1 cellular context compared by ENCODE assay signal in the genomic region with DNA sequence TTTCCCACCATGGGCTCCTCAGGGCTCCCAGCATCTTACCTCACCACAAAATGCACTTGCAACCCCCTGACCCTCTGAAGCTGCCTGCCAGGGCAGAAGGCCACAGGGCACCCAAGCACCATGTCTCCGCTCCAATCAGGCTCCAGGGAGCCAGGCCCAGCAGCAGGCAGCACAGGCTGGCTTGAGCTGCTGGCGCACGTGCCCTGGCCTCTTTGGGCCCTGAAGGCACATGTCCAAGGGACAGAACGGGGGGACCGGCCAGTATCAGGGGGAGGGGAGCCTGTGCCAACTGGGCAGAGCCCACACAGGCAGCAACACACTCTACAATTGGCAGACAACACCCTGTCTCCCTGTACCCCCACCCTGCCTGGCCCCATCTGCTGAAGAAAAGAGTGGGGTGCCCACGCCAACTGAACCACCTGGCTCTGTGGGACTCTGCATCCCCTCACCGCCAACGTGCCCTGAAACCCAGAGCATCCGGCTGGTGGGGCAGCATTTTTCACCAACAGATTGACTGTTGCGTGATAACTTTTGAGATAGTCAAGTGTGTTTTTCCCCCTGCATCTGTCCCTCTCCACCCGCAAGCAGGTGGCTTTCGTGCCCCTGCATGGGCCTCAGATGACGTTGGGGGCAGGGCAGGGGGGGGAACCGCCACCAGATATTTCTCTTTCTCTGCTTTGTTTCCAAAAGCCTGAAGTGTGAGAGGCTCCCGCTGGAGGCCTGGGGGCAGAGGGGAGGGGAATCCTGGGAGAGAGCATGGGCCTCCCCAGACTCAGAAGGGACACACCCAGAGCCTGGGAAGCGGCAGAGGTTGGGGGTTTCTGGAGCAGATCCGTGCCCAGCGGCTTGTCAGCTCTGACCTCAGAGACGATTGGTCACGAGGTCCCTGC.
TF ChIP-seq lines count a peak whose summit lies in the region.

No MANE protein-coding gene starts in this region.

TF ChIP-seq in GM23338, 12 proteins besides CTCF, POLR2A, EP300 and RAD21:
- TF ChIP-seq, protein P1, sequence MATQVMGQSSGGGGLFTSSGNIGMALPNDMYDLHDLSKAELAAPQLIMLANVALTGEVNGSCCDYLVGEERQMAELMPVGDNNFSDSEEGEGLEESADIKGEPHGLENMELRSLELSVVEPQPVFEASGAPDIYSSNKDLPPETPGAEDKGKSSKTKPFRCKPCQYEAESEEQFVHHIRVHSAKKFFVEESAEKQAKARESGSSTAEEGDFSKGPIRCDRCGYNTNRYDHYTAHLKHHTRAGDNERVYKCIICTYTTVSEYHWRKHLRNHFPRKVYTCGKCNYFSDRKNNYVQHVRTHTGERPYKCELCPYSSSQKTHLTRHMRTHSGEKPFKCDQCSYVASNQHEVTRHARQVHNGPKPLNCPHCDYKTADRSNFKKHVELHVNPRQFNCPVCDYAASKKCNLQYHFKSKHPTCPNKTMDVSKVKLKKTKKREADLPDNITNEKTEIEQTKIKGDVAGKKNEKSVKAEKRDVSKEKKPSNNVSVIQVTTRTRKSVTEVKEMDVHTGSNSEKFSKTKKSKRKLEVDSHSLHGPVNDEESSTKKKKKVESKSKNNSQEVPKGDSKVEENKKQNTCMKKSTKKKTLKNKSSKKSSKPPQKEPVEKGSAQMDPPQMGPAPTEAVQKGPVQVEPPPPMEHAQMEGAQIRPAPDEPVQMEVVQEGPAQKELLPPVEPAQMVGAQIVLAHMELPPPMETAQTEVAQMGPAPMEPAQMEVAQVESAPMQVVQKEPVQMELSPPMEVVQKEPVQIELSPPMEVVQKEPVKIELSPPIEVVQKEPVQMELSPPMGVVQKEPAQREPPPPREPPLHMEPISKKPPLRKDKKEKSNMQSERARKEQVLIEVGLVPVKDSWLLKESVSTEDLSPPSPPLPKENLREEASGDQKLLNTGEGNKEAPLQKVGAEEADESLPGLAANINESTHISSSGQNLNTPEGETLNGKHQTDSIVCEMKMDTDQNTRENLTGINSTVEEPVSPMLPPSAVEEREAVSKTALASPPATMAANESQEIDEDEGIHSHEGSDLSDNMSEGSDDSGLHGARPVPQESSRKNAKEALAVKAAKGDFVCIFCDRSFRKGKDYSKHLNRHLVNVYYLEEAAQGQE (IDR thresholded peaks at IDR 0.05; ENCODE audit: unreplicated experiment): no peak
- TF ChIP-seq NANOG (IDR thresholded peaks at IDR 0.05; ENCODE audit: borderline replicate concordance) (no peak), JUNB (IDR thresholded peaks at IDR 0.05; ENCODE audit: unreplicated experiment) (no peak), POLR2AphosphoS5 (IDR thresholded peaks at IDR 0.05; ENCODE audit: low read depth) (no peak)
